16 cellular contexts compared by ENCODE assay signal in genomic region chr10:43931308-43931930, GRCh38.
DNase-seq lines count a peak whose midpoint lies in the region; TF ChIP-seq lines count a peak whose summit lies in the region.
"Had no signal": no experiment of that assay in that cellular context is flagged by ENCODE, and none has a peak within 500 bp of the region (broad histone marks: within the 10 kb centered on the region; RNA-seq: fewer than 3 reads in every experiment).

No MANE protein-coding gene starts in this region.

- no peaks in the 10 kb centered on the region for H3K9me2 ChIP-seq in Karpas-422 (replicated peaks; ENCODE audit: insufficient read depth, low read length)

- H3K4me3 ChIP-seq in BLaER1 (no peak overlapping the region), MG63 (no peak overlapping the region), Karpas-422 (ENCODE audit: low read length) (no peak overlapping the region)
- H3K4me3 ChIP-seq: thoracic aorta had no signal

- H3K36me3 ChIP-seq in BLaER1 (no peaks in the 10 kb centered on the region), MG63 (no peaks in the 10 kb centered on the region), Karpas-422 (ENCODE audit: insufficient read depth, low read length) (no peaks in the 10 kb centered on the region)
- H3K36me3 ChIP-seq: thoracic aorta, WERI-Rb-1 had no signal

- H2AFZ ChIP-seq in Karpas-422 (ENCODE audit: low read length) = no peak overlapping the region

- H3K4me1 ChIP-seq in BLaER1 (peaks cover 26% of the 10 kb centered on the region), Karpas-422 (ENCODE audit: low read length) (peaks cover 38% of the 10 kb centered on the region)

- POLR2A ChIA-PET in RWPE1 (lab: Yijun Ruan, JAX; ENCODE audit: low non-redundant PET) = no interaction called here

- no peaks in the 10 kb centered on the region for H3K79me2 ChIP-seq in Karpas-422 (ENCODE audit: low read length)

- no peaks in the 10 kb centered on the region for H3K27me3 ChIP-seq in BLaER1
- H3K27me3 ChIP-seq in MG63 = no peaks in the 10 kb centered on the region
- H3K27me3 ChIP-seq in Karpas-422 (ENCODE audit: low read length) = no peaks in the 10 kb centered on the region

- CTCF ChIA-PET in RWPE1 (lab: Yijun Ruan, JAX) = no interaction called here

- no peak for TF ChIP-seq CTCF in RWPE1 (conservative IDR thresholded peaks at IDR 0.05; ENCODE audit: low read depth)

- peak overlapping the region; percentile 20 for H3K4me2 ChIP-seq in BLaER1
- no peak overlapping the region for H3K4me2 ChIP-seq in Karpas-422 (ENCODE audit: low read depth, low read length, poor library complexity, severe bottlenecking)

- H3K27ac ChIP-seq in BLaER1 (no peak overlapping the region), RWPE1 (no peak overlapping the region), Karpas-422 (ENCODE audit: low read length) (no peak overlapping the region)
- H3K27ac ChIP-seq: thoracic aorta, WERI-Rb-1 had no signal

- no peak overlapping the region for H3K9ac ChIP-seq in BLaER1
- H3K9ac ChIP-seq in Karpas-422 (ENCODE audit: low read length) = no peak overlapping the region

- H3K9me3 ChIP-seq in BLaER1 = no peaks in the 10 kb centered on the region
- peaks cover 7% of the 10 kb centered on the region for H3K9me3 ChIP-seq in MG63
- H3K9me3 ChIP-seq in Karpas-422 (ENCODE audit: low read length) = no peaks in the 10 kb centered on the region
- H3K9me3 ChIP-seq: thoracic aorta had no signal

- H4K20me1 ChIP-seq in BLaER1 (no peaks in the 10 kb centered on the region), Karpas-422 (ENCODE audit: insufficient read depth, low read depth, low read length) (no peaks in the 10 kb centered on the region)

- DNase-seq in MG63 (peak; percentile 16), dedifferentiated amniotic fluid mesenchymal stem cell (ENCODE audit: extremely low spot score) (peak; percentile 31), myocyte (ENCODE audit: low read depth) (peak; percentile 30), NCI-H2081 treated with DMSO at 0.1 percent for 48 hours (lab: John Stamatoyannopoulos, UW) (no peak), RWPE1 (ENCODE audit: low spot score) (no peak), SIG-M5 (lab: John Stamatoyannopoulos, UW) (no peak), Karpas-422 (no peak)
- DNase-seq: activated gamma-delta T cell; DND-41; hippocampal formation; left ventricle myocardium superior; naive thymus-derived CD8-positive, alpha-beta T cell; stimulated activated CD4-positive, alpha-beta T cell treated with anti-CD3 and anti-CD28 coated beads, Interleukin-1b, Interleukin-23, amount 100 ng/mL, for 48 hours; WERI-Rb-1 had no signal

Comparison
In these comparisons a context has a peak if more than half of its experiments do, and no peak if none do; other contexts are left out.
1. DNase-seq: peak in MG63 (single experiment), dedifferentiated amniotic fluid mesenchymal stem cell (single experiment) and myocyte (single experiment); none in NCI-H2081 treated with DMSO at 0.1 percent for 48 hours (single experiment), RWPE1 (single experiment), SIG-M5 (single experiment) and Karpas-422 (single experiment).